ENCODE assay signal across 8 cellular contexts in the genomic region with DNA sequence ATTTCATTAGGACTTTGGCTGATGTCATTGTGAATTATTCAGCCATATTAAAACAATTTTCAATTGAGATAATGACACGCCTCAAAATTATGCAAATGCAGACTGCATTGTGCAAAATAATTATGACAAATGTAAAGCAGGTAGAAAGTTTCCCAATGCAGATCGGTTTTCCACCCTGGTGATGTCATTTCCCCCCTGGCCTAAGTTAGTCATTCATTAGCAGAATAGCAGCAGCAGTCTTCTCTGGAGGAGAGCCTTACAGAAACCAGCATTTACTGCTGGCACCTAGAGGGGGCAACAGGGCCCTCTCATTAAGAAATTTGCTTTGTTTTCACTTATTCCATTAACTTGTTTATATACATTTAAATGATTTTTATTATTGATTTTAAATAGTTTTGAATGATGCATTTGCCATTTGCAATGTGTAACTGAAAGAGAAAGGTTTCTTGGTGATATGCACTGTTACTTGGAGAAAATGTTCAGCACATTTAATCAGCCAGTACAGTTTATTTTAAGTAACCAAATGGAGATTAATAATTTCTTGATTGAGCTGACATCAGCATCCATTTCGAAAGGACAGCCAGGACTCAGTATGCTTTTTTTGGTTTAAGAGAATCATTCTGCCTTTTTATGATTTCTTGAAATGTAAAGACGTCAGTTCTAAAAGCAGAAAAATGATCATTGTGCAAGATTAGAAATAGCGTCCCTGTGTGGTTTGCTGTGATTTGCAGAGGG. TPM values are rescaled to one million over a fixed set of nuclear protein-coding genes. Genes with fewer than 3 reads are reported as not detected.
DNase-seq lines count a peak whose midpoint lies in the region; ATAC-seq and TF ChIP-seq lines count a peak whose summit lies in the region.

No MANE protein-coding gene starts in this region.

- 17% methylated on average over 5 of the region's 5 CpGs for WGBS in prostate gland
- 63 to 71% methylated on average over 5 of the region's 5 CpGs for WGBS in thyroid gland, 2 donors

- DNase-seq in ACHN (peak; percentile 85), NCI-H146 treated with DMSO at 0.1 percent for 48 hours (lab: John Stamatoyannopoulos, UW; ENCODE audit: unreplicated experiment) (peak; percentile 36), activated T-cell treated with anti-CD3 and anti-CD28 coated beads for 24 hours (ENCODE audit: low read depth) (peak; percentile 67), fibroblast of the aortic adventitia (ENCODE audit: low read depth) (peak; percentile 75), prostate gland (ENCODE audit: low spot score) (no peak), thyroid gland (no peak)

- H3K27ac ChIP-seq in prostate gland = peak overlapping the region; percentile 98
- peak overlapping the region in 1 of 3 donors; percentile 9 for H3K27ac ChIP-seq in thyroid gland

- no peak overlapping the region for H3K4me3 ChIP-seq in GM12875 (ENCODE audit: low read depth, low read length)
- peak overlapping the region; percentile 92 for H3K4me3 ChIP-seq in fibroblast of the aortic adventitia (ENCODE audit: low read depth, low read length)
- H3K4me3 ChIP-seq in prostate gland = peak overlapping the region; percentile 58 to 85
- H3K4me3 ChIP-seq in thyroid gland (replicated peaks in 1 of 3) = no peak overlapping the region

- peak; percentile 34 for ATAC-seq in HG02678 (IDR thresholded peaks at IDR 0.05; ENCODE audit: unreplicated experiment)

- in situ Hi-C loops in ACHN (cut with HindIII; ENCODE audit: low pct_ligation_motif_present, low pct_unique_long_range_greater_than_20kb, low sequenced_read_pairs) = loop anchor here (25.0 kb wide), 1 partner anchor 143 kb away; no protein-coding TSS in a partner anchor

- H3K36me3 ChIP-seq in prostate gland (no peaks in the 10 kb centered on the region), thyroid gland (no peaks in the 10 kb centered on the region)

- H3K9me3 ChIP-seq in prostate gland = no peaks in the 10 kb centered on the region
- no peaks in the 10 kb centered on the region for H3K9me3 ChIP-seq in thyroid gland

- TF ChIP-seq POLR2A in prostate gland (IDR thresholded peaks at IDR 0.05) = no peak
- no peak for TF ChIP-seq POLR2A in thyroid gland (IDR thresholded peaks at IDR 0.05)

- H3K27me3 ChIP-seq in prostate gland (replicated peaks; ENCODE audit: insufficient read depth) (no peaks in the 10 kb centered on the region), thyroid gland (no peaks in the 10 kb centered on the region)

- H3K4me1 ChIP-seq in prostate gland (replicated peaks) (no peaks in the 10 kb centered on the region), thyroid gland (peaks cover 0 to under 1% of the 10 kb centered on the region in 2 donors)

- intact Hi-C loops in prostate gland (cut with DNase I) = loop anchor here (5.0 to 10.0 kb wide), 5 partner anchors 37 to 1090 kb away; a partner anchor contains a TSS
- intact Hi-C loops in thyroid gland (cut with DNase I) = no loop called here

- peak; percentile 30; the same call in 1 of the 2 replicates for TF ChIP-seq CTCF in GM12875 (IDR thresholded peaks at IDR 0.05; ENCODE audit: borderline replicate concordance, insufficient read depth, low read depth, low read length)
- peak; percentile 51 for TF ChIP-seq CTCF in fibroblast of the aortic adventitia (IDR thresholded peaks at IDR 0.05; ENCODE audit: insufficient read depth, low read length)
- no peak for TF ChIP-seq CTCF in prostate gland (IDR thresholded peaks at IDR 0.05)
- TF ChIP-seq CTCF in thyroid gland (IDR thresholded peaks at IDR 0.05) = no peak

RNA-seq across cellular contexts. Expression of a gene that starts 3.4 kb away (rescaled TPM):
- 51.0 and 87.9 TPM in 2 replicates for total RNA-seq in fibroblast of the aortic adventitia (ENCODE audit: low replicate concordance)
- 10 to 100 TPM; 67.9 to 90.1 TPM for total RNA-seq in prostate gland
- 10 to 100 TPM in 3 of 4 donors, 1 to 10 TPM in 1; 7.6 to 36.3 (median 21.2) TPM for total RNA-seq in thyroid gland

Comparison
In these comparisons a context has a peak if more than half of its experiments do, and no peak if none do; other contexts are left out.
1. DNase-seq: peak in ACHN (single experiment), NCI-H146 treated with DMSO at 0.1 percent for 48 hours (single experiment), activated T-cell treated with anti-CD3 and anti-CD28 coated beads for 24 hours (single experiment) and fibroblast of the aortic adventitia (single experiment); none in prostate gland (single experiment) and thyroid gland (0 of 2).
2. H3K4me3 ChIP-seq: peak in fibroblast of the aortic adventitia (single experiment) and prostate gland (2 of 2); none in GM12875 (single experiment) and thyroid gland (0 of 3).
3. CTCF ChIP-seq: peak in GM12875 (single experiment) and fibroblast of the aortic adventitia (single experiment); none in prostate gland (0 of 4) and thyroid gland (0 of 6).